14 cellular contexts compared by ENCODE assay signal in the genomic region with DNA sequence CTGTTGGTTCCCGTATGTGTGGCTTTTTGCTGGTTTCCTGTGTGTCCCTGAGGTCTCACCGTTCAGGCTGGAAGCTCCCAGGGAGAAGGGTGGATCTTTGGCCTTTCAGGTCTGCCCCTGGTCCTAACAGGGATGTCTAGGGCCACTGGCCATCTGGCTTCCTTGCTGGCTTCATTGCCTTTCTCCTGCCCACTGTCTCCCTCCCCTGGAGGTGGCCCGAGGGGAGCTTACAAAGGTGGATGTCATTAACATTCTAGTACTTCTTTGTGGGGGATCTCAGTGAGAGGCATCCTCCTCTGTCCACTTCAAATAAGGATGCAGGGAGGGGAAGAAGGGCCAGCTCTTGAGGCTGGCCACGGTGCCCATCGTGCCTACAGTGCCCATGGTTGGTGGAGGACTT. TPM values are rescaled to one million over a fixed set of nuclear protein-coding genes. Genes with fewer than 3 reads are reported as not detected.
"Had no signal": no experiment of that assay in that cellular context is flagged by ENCODE, and none has a peak within 500 bp of the region (broad histone marks: within the 10 kb centered on the region; RNA-seq: fewer than 3 reads in every experiment).

No MANE protein-coding gene starts in this region.

- H3K27me3 ChIP-seq: ovary had no signal

- H3K9me3 ChIP-seq: ovary had no signal

- FAIRE-seq: keratinocyte had no signal

- H3K4me3 ChIP-seq: ovary had no signal

- DNase-seq: activated CD4-positive, alpha-beta T cell treated with anti-CD3 and anti-CD28 coated beads, Interleukin-2, amount 50 U/mL, for 1 hour; activated CD8-positive, alpha-beta memory T cell treated with anti-CD3 and anti-CD28 coated beads for 24 hours; activated naive CD8-positive, alpha-beta T cell treated with anti-CD3 and anti-CD28 coated beads for 36 hours; cerebellar nuclear complex; effector CD8-positive, alpha-beta T cell; hippocampal formation; stimulated activated CD4-positive, alpha-beta T cell treated with anti-CD3 and anti-CD28 coated beads, Interleukin-15, amount 100 ng/mL, for 24 hours; stimulated activated CD4-positive, alpha-beta T cell treated with anti-CD3 and anti-CD28 coated beads, Interleukin-4, amount 100 ng/mL, for 24 hours; stimulated activated naive CD4-positive, alpha-beta T cell; T-helper 9 cell had no signal

- H3K27ac ChIP-seq: ovary had no signal

- H3K36me3 ChIP-seq: ovary had no signal

RNA-seq across cellular contexts. Expression of gene HMCN2, which starts 35.2 kb away (rescaled TPM):
- total RNA-seq: activated naive CD8-positive, alpha-beta T cell treated with anti-CD3 and anti-CD28 coated beads for 36 hours; activated T-helper 1 cell treated with anti-CD3 and anti-CD28 coated beads, Interleukin-12 subunit alpha, Interleukin-12 subunit beta, Interleukin-2, Interleukin-4 antibody, amounts not matched to agents 30 ng/mL and 10 ng/mL and 1 ng/mL, durations not matched to agents 14 hours and 24 hours and 36 hours; neural crest cell had no signal
- polyA plus RNA-seq: keratinocyte had no signal
